Comparison of ENCODE assay signal across 22 cellular contexts in genomic region chr7:32152576-32152975, GRCh38.
"Had no signal": no experiment of that assay in that cellular context is flagged by ENCODE, and none has a peak within 500 bp of the region (broad histone marks: within the 10 kb centered on the region; RNA-seq: fewer than 3 reads in every experiment).

No MANE protein-coding gene starts in this region.

- H3K27ac ChIP-seq: esophagus squamous epithelium, hepatocyte, left lung, lower lobe of right lung, pancreas, sigmoid colon, stomach, thyroid gland had no signal

- H3K4me1 ChIP-seq: left lung, lower lobe of right lung, pancreas, thyroid gland had no signal

- H3K79me2 ChIP-seq: hepatocyte had no signal

- H3K9me3 ChIP-seq: esophagus squamous epithelium, left lung, lower lobe of right lung, pancreas, sigmoid colon, stomach, thyroid gland had no signal

- H3K4me2 ChIP-seq: hepatocyte had no signal

- DNase-seq: cortex of kidney; effector memory CD8-positive, alpha-beta T cell; erythroblast; esophagus squamous epithelium; foreskin melanocyte; kidney; left lung; lower lobe of right lung; natural killer cell; occipital lobe; pancreas; retina; sigmoid colon; stimulated activated CD4-positive, alpha-beta T cell treated with anti-CD3 and anti-CD28 coated beads, Interleukin-2, amount 100 ng/mL, for 24 hours; stimulated activated CD4-positive, alpha-beta T cell treated with anti-CD3 and anti-CD28 coated beads, Interleukin-4, amount 100 ng/mL, for 24 hours; stimulated activated naive CD4-positive, alpha-beta T cell treated with Interleukin-2 at 50 U/mL for 16 hours; stomach; thyroid gland; trophoblast cell had no signal

- H3K4me3 ChIP-seq: esophagus squamous epithelium, hepatocyte, left lung, lower lobe of right lung, pancreas, sigmoid colon, stomach, thyroid gland had no signal

- H3K36me3 ChIP-seq: esophagus squamous epithelium, left lung, lower lobe of right lung, pancreas, sigmoid colon, stomach, thyroid gland had no signal

- ATAC-seq: effector memory CD8-positive, alpha-beta T cell; left lung; lower lobe of right lung; natural killer cell; pancreas; stimulated activated effector memory CD8-positive, alpha-beta T cell treated with anti-CD3 and anti-CD28 coated beads, Interleukin-12 subunit alpha, Interleukin-12 subunit beta, amount 100 ng/mL, for 72 hours had no signal

- FAIRE-seq: endometrium, kidney, pancreas had no signal

- H2AFZ ChIP-seq: hepatocyte had no signal

- H3K27me3 ChIP-seq: esophagus squamous epithelium, hepatocyte, left lung, pancreas, sigmoid colon, stomach, thyroid gland had no signal
